Comparison of ENCODE assay signal across 27 cellular contexts in genomic region chr17:7304179-7304578, GRCh38. TPM values are rescaled to one million over a fixed set of nuclear protein-coding genes. Genes with fewer than 3 reads are reported as not detected.
"Had no signal": no experiment of that assay in that cellular context is flagged by ENCODE, and none has a peak within 500 bp of the region (broad histone marks: within the 10 kb centered on the region; RNA-seq: fewer than 3 reads in every experiment).

No MANE protein-coding gene starts in this region.

- H3K36me3 ChIP-seq: ascending aorta, cardiac muscle cell, Peyer's patch had no signal

- H3K4me3 ChIP-seq: ascending aorta, cardiac muscle cell, K562, Peyer's patch, SJSA1 had no signal

- DNase-seq: activated CD4-positive, alpha-beta T cell treated with anti-CD3 and anti-CD28 coated beads for 48 hours; activated CD4-positive, alpha-beta T cell treated with anti-CD3 and anti-CD28 coated beads, Interleukin-2, amount 50 U/mL, for 4 hours; activated CD4-positive, CD25-positive, alpha-beta regulatory T cell treated with anti-CD3 and anti-CD28 coated beads, Interleukin-2, amount 50 U/mL, for 72 hours; activated CD8-positive, alpha-beta memory T cell treated with anti-CD3 and anti-CD28 coated beads, Interleukin-2, amount 50 U/mL, for 48 hours; activated CD8-positive, alpha-beta T cell treated with anti-CD3 and anti-CD28 coated beads, Interleukin-2, amount 10 ng/mL, durations not matched to agents 7 days and 5 days; activated gamma-delta T cell; activated naive CD8-positive, alpha-beta T cell treated with anti-CD3 and anti-CD28 coated beads, Interleukin-2, amount 50 U/mL, for 24 hours; activated T-cell treated with anti-CD3 and anti-CD28 coated beads, Interleukin-2, amount 50 U/mL, for 1 hour; amniotic stem cell; brain microvascular endothelial cell; Karpas-422; MM.1S; NCI-H1105; NCI-H1436; NCI-H1694 treated with DMSO at 0.1 percent for 48 hours; NCI-H2029 treated with DMSO at 0.1 percent for 48 hours; NCI-H345; NCI-H510A; NCI-H526 treated with DMSO at 0.1 percent for 48 hours; Peyer's patch; Right ventricle myocardium superior had no signal

- H3K27ac ChIP-seq: ascending aorta, brain microvascular endothelial cell, cardiac muscle cell, Peyer's patch, RWPE1, SJSA1 had no signal

- H3K27ac Mint-ChIP-seq: activated CD8-positive, alpha-beta T cell treated with anti-CD3 and anti-CD28 coated beads, Interleukin-2, amount 10 ng/mL, durations not matched to agents 7 days and 5 days; activated naive CD4-positive, alpha-beta T cell treated with anti-CD3 and anti-CD28 coated beads, Interleukin-2, amount 50 U/mL, for 72 hours; activated naive CD8-positive, alpha-beta T cell treated with anti-CD3 and anti-CD28 coated beads, Interleukin-2, amount 50 U/mL, for 24 hours had no signal

- H3K9me3 Mint-ChIP-seq: activated naive CD4-positive, alpha-beta T cell treated with anti-CD3 and anti-CD28 coated beads, Interleukin-2, amount 50 U/mL, for 72 hours; activated naive CD8-positive, alpha-beta T cell treated with anti-CD3 and anti-CD28 coated beads, Interleukin-2, amount 50 U/mL, for 24 hours had no signal

- H3K4me3 Mint-ChIP-seq: activated CD8-positive, alpha-beta T cell treated with anti-CD3 and anti-CD28 coated beads, Interleukin-2, amount 10 ng/mL, durations not matched to agents 7 days and 5 days; activated naive CD8-positive, alpha-beta T cell treated with anti-CD3 and anti-CD28 coated beads, Interleukin-2, amount 50 U/mL, for 24 hours had no signal

- H3K9me3 ChIP-seq: ascending aorta, Peyer's patch, SJSA1 had no signal

- ATAC-seq: activated CD8-positive, alpha-beta T cell treated with anti-CD3 and anti-CD28 coated beads, Interleukin-2, amount 10 ng/mL, durations not matched to agents 7 days and 5 days; activated naive CD4-positive, alpha-beta T cell treated with anti-CD3 and anti-CD28 coated beads, Interleukin-2, amount 50 U/mL, for 72 hours; activated naive CD8-positive, alpha-beta T cell treated with anti-CD3 and anti-CD28 coated beads, Interleukin-2, amount 50 U/mL, for 24 hours; K562 had no signal

- H3K27me3 ChIP-seq: ascending aorta, brain microvascular endothelial cell, cardiac muscle cell, Peyer's patch, SJSA1 had no signal

RNA-seq across cellular contexts. Expression of gene YBX2, which starts 9.7 kb away (rescaled TPM):
- total RNA-seq: ascending aorta, SJSA1 had no signal

RNA-seq across cellular contexts. Expression of gene SLC2A4, which starts 22.7 kb away (rescaled TPM):
- total RNA-seq: activated CD8-positive, alpha-beta T cell treated with anti-CD3 and anti-CD28 coated beads, Interleukin-2, amount 10 ng/mL, durations not matched to agents 7 days and 5 days had no signal
